11 cellular contexts compared by ENCODE assay signal in the genomic region with DNA sequence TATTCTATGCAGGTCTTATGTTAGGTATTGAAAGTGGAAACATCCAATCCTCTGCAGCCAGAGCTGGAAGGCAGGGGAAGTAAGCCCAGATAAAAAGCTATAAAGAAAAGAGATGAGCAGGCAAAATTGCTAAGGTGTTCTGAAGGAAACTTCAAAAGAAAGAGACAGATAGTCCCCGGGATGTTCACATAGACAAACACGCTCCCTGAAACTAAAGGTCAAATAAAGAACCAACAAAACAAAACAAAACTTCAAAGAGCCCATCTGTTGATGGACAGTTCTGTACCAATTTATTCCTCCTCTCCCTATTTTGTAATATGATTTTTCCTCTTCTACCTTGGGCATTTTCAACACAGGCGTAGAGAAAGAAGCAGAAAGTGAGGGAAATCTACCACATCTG.
"Had no signal": no experiment of that assay in that cellular context is flagged by ENCODE, and none has a peak within 500 bp of the region (broad histone marks: within the 10 kb centered on the region; RNA-seq: fewer than 3 reads in every experiment).

No MANE protein-coding gene starts in this region.

- DNase-seq: GM23248, GOT3, H7, H9, HCEC 1CT, HFFc6 had no signal

- ATAC-seq: GM23338, HCT116 had no signal

- H3K36me3 ChIP-seq: HAP-1 had no signal

- H3K4me1 Mint-ChIP-seq: GM23338, H9 had no signal

- H3K9me3 ChIP-seq: HAP-1 had no signal

- H3K4me2 ChIP-seq: GM23338 had no signal

- H2AFZ ChIP-seq: GM23248, GM23338 had no signal

- H3K4me3 ChIP-seq: GM23248, GM23338, HAP-1 had no signal

- H3K4me3 Mint-ChIP-seq: GM23338, H9, HFFc6 had no signal

- H3K4me1 ChIP-seq: HAP-1 had no signal

- FAIRE-seq: H1, H54 had no signal

- H3K27ac Mint-ChIP-seq: GM23338, H9, HFFc6 had no signal

- H3K9ac ChIP-seq: GM23248 had no signal

- H3K27ac ChIP-seq: GM23248 had no signal
